In the genomic region with DNA sequence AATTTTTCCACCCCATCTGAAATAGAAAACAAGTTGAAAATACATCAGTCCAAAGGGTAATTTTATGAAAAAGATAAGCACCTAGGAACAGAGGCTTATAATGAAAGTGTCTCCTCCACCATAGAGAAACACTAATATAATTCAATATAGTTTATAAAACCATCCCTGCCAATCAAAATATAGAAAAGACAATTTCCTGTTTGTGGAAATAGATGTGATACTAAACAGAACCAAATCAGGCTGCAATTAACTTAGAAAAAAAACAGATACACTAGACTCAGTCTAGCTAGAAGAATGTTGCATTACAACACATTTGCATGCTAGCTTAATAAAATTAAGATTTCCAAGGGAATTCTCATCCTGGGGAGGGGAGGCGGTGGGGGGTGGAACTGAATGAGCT, we compare ENCODE assay signal across 25 cellular contexts.
"Had no signal": no experiment of that assay in that cellular context is flagged by ENCODE, and none has a peak within 500 bp of the region (broad histone marks: within the 10 kb centered on the region; RNA-seq: fewer than 3 reads in every experiment).

No MANE protein-coding gene starts in this region.

- ATAC-seq: activated CD4-positive, alpha-beta T cell treated with anti-CD3 and anti-CD28 coated beads for 36 hours; activated CD8-positive, alpha-beta T cell treated with anti-CD3 and anti-CD28 coated beads, Interleukin-2, amount 10 ng/mL, durations not matched to agents 7 days and 5 days; body of pancreas; PC-3; T-cell had no signal

- H3K4me3 ChIP-seq: body of pancreas, SJSA1 had no signal

- H3K27me3 ChIP-seq: body of pancreas, SJSA1 had no signal

- FAIRE-seq: bronchial epithelial cell, RCC 7860 had no signal

- H3K4me2 ChIP-seq: KMS-11 had no signal

- H3K27me3 Mint-ChIP-seq: activated CD4-positive, alpha-beta T cell treated with anti-CD3 and anti-CD28 coated beads for 36 hours; activated naive CD8-positive, alpha-beta T cell treated with anti-CD3 and anti-CD28 coated beads, Interleukin-2, amount 10 ng/mL, durations not matched to agents 7 days and 5 days; central memory CD8-positive, alpha-beta T cell; T-cell had no signal

- H3K4me3 Mint-ChIP-seq: activated CD4-positive, alpha-beta T cell treated with anti-CD3 and anti-CD28 coated beads for 36 hours; activated CD8-positive, alpha-beta T cell treated with anti-CD3 and anti-CD28 coated beads, Interleukin-2, amount 10 ng/mL, durations not matched to agents 7 days and 5 days; activated naive CD8-positive, alpha-beta T cell treated with anti-CD3 and anti-CD28 coated beads, Interleukin-2, amount 10 ng/mL, durations not matched to agents 7 days and 5 days; central memory CD8-positive, alpha-beta T cell; T-cell had no signal

- H3K4me1 Mint-ChIP-seq: activated naive CD8-positive, alpha-beta T cell treated with anti-CD3 and anti-CD28 coated beads, Interleukin-2, amount 10 ng/mL, durations not matched to agents 7 days and 5 days had no signal

- H3K27ac ChIP-seq: body of pancreas, KMS-11, SJSA1, VCaP had no signal

- H3K4me1 ChIP-seq: SJSA1 had no signal

- H3K27ac Mint-ChIP-seq: activated CD4-positive, alpha-beta T cell treated with anti-CD3 and anti-CD28 coated beads for 36 hours; activated CD8-positive, alpha-beta T cell treated with anti-CD3 and anti-CD28 coated beads, Interleukin-2, amount 10 ng/mL, durations not matched to agents 7 days and 5 days; activated naive CD8-positive, alpha-beta T cell treated with anti-CD3 and anti-CD28 coated beads, Interleukin-2, amount 10 ng/mL, durations not matched to agents 7 days and 5 days; T-cell had no signal

- DNase-seq: activated CD4-positive, alpha-beta T cell treated with anti-CD3 and anti-CD28 coated beads for 36 hours; activated CD4-positive, alpha-beta T cell treated with anti-CD3 and anti-CD28 coated beads, Interleukin-2, amount 50 U/mL, for 4 hours; activated CD8-positive, alpha-beta memory T cell treated with anti-CD3 and anti-CD28 coated beads, Interleukin-2, amount 50 U/mL, for 48 hours; activated CD8-positive, alpha-beta T cell treated with anti-CD3 and anti-CD28 coated beads, Interleukin-2, amount 10 ng/mL, durations not matched to agents 7 days and 5 days; activated naive CD4-positive, alpha-beta T cell treated with anti-CD3 and anti-CD28 coated beads, Interleukin-2, amount 50 U/mL, for 16 hours; activated naive CD8-positive, alpha-beta T cell treated with anti-CD3 and anti-CD28 coated beads, Interleukin-2, amount 10 ng/mL, durations not matched to agents 7 days and 5 days; activated T-cell treated with anti-CD3 and anti-CD28 coated beads, Interleukin-2, amount 50 U/mL, for 1 hour; aorta; body of pancreas; NCI-H1092; NCI-H1417 treated with DMSO at 0.1 percent for 48 hours; NCI-H1694; NCI-H2029 treated with DMSO at 0.1 percent for 48 hours; NCI-H510A treated with DMSO at 0.1 percent for 48 hours; NK-92 treated with Interleukin-12 subunit alpha and Interleukin-12 subunit beta, amount 100 ng/mL, for 24 hours; PC-3; SHP77; T-cell; T-helper 2 cell had no signal

- H3K36me3 ChIP-seq: SJSA1 had no signal

- H3K9me3 Mint-ChIP-seq: activated naive CD8-positive, alpha-beta T cell treated with anti-CD3 and anti-CD28 coated beads, Interleukin-2, amount 10 ng/mL, durations not matched to agents 7 days and 5 days; central memory CD8-positive, alpha-beta T cell; T-cell had no signal
